In the genomic region with DNA sequence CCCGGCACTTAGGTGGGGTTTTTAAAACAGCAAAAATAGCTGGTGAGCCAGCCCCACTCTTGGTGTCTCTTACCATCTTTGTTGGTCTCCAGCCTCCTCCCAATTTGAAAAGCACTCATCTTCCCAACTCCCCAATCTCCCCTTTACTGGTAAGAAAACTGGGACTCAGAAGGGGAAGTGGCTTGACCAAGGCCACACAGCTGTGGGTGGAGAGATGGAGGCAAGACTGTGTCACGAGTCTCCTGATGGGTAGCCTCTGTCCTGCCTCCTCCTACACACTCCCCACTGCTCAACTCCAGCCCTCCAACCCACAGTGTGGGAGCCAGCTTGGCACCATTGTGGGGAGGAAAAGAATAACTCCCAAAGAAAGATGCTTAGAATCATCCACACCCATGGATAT, we compare ENCODE assay signal across 25 cellular contexts.
"Had no signal": no experiment of that assay in that cellular context is flagged by ENCODE, and none has a peak within 500 bp of the region (broad histone marks: within the 10 kb centered on the region; RNA-seq: fewer than 3 reads in every experiment).

No MANE protein-coding gene starts in this region.

- H3K36me3 Mint-ChIP-seq: memory B cell; natural killer cell treated with Interleukin-12 subunit alpha and Interleukin-12 subunit beta and Interleukin-15 and Interleukin-18, amount 100 ng/mL, for 72 hours had no signal

- H3K27me3 ChIP-seq: ovary, suprapubic skin, tibial artery, uterus had no signal

- DNase-seq: hippocampal formation; kidney glomerular epithelial cell; left cardiac atrium; midbrain; mucosa of descending colon; naive thymus-derived CD4-positive, alpha-beta T cell; ovary; right cardiac atrium; stimulated activated CD4-positive, alpha-beta T cell treated with anti-CD3 and anti-CD28 coated beads, Interleukin-12 subunit alpha, Interleukin-12 subunit beta, amount 100 ng/mL, for 4 hours; stimulated activated CD4-positive, alpha-beta T cell treated with anti-CD3 and anti-CD28 coated beads, Interleukin-15, amount 100 ng/mL, for 24 hours; stimulated activated CD4-positive, alpha-beta T cell treated with anti-CD3 and anti-CD28 coated beads, Interleukin-2, amount 100 ng/mL, for 24 hours; stimulated activated CD4-positive, alpha-beta T cell treated with anti-CD3 and anti-CD28 coated beads, Interleukin-4, amount 100 ng/mL, for 1 hour; stimulated activated naive CD4-positive, alpha-beta T cell; tibial artery; trophoblast cell; uterus had no signal

- H3K27ac ChIP-seq: ovary, skin epidermis, suprapubic skin, thoracic aorta, tibial artery, uterus had no signal

- H3K27ac Mint-ChIP-seq: memory B cell; naive thymus-derived CD4-positive, alpha-beta T cell; natural killer cell treated with Interleukin-12 subunit alpha and Interleukin-12 subunit beta and Interleukin-15 and Interleukin-18, amount 100 ng/mL, for 72 hours; progenitor cell of endocrine pancreas; stimulated activated naive CD8-positive, alpha-beta T cell treated with anti-CD3 and anti-CD28 coated beads, Interleukin-15, Interleukin-2, amounts not matched to agents 100 ng/mL and 50 ng/mL, for 24 hours had no signal

- H3K9me3 ChIP-seq: ovary, thoracic aorta, uterus had no signal

- H3K4me1 ChIP-seq: suprapubic skin, uterus had no signal

- H3K4me3 Mint-ChIP-seq: memory B cell; naive thymus-derived CD4-positive, alpha-beta T cell; natural killer cell treated with Interleukin-12 subunit alpha and Interleukin-12 subunit beta and Interleukin-15 and Interleukin-18, amount 100 ng/mL, for 72 hours; stimulated activated naive CD8-positive, alpha-beta T cell treated with anti-CD3 and anti-CD28 coated beads, Interleukin-15, Interleukin-2, amounts not matched to agents 100 ng/mL and 50 ng/mL, for 24 hours had no signal

- H3K9me3 Mint-ChIP-seq: natural killer cell treated with Interleukin-12 subunit alpha and Interleukin-12 subunit beta and Interleukin-15 and Interleukin-18, amount 100 ng/mL, for 72 hours had no signal

- ATAC-seq: left cardiac atrium; left lobe of liver; mucosa of descending colon; naive thymus-derived CD4-positive, alpha-beta T cell; natural killer cell treated with Interleukin-12 subunit alpha and Interleukin-12 subunit beta and Interleukin-15 and Interleukin-18, amount 100 ng/mL, for 72 hours; right cardiac atrium; sciatic nerve had no signal

- H3K4me1 Mint-ChIP-seq: memory B cell had no signal

- H3K4me3 ChIP-seq: mucosa of descending colon, ovary, skin epidermis, suprapubic skin, thoracic aorta, tibial artery, uterus had no signal

- H3K36me3 ChIP-seq: ovary, suprapubic skin, thoracic aorta, tibial artery, uterus had no signal
